ENCODE assay signal across 22 cellular contexts in the genomic region with DNA sequence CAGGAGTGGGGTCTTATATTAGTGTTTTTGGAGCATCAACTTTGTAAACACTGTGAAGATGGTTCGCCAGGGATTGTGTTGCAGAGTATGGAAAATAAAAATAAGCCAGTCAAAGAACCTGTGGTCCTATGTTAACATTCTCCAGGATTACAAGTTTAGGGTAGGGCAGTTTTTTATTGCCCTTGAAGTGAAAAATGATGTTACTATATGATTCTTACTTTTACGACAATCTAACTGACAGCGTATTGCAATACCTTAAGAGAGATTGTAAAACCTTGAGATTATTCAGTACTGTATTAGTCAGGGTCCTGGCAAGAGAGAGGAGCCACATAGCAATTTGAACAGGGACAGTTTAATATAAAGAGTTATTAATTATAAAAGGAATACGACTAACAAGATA.
A peak's percentile ranks its signal among the peaks of the same experiment; 100 is the strongest.
DNase-seq lines count a peak whose midpoint lies in the region; ATAC-seq and TF ChIP-seq lines count a peak whose summit lies in the region.
"Had no signal": no experiment of that assay in that cellular context is flagged by ENCODE, and none has a peak within 500 bp of the region (broad histone marks: within the 10 kb centered on the region; RNA-seq: fewer than 3 reads in every experiment).

No MANE protein-coding gene starts in this region.

- peak overlapping the region; percentile 73; the same call in 1 of the 2 replicates for H3K27ac ChIP-seq in Panc1 (ENCODE audit: low read length)
- no peak overlapping the region for H3K27ac ChIP-seq in caudate nucleus (ENCODE audit: low read depth, low read length)
- H3K27ac ChIP-seq: A549 had no signal

- no peaks in the 10 kb centered on the region for H3K36me3 ChIP-seq in Panc1 (ENCODE audit: control insufficient read depth, insufficient read depth, low read length)

- no peak for ATAC-seq in Panc1
- peak; percentile 50 for ATAC-seq in left colon
- ATAC-seq: A549, GM12878, GM23338, HCT116 had no signal

- in situ Hi-C loops in Panc1 (cut with HindIII; ENCODE audit: low pct_unique_long_range_greater_than_20kb, low sequenced_read_pairs), result no loop called here

- peaks cover 34% of the 10 kb centered on the region for H3K4me1 Mint-ChIP-seq in nephron
- H3K4me1 Mint-ChIP-seq: CD4-positive, alpha-beta memory T cell had no signal

- no peaks in the 10 kb centered on the region for H3K27me3 ChIP-seq in Panc1 (ENCODE audit: control insufficient read depth, insufficient read depth, low read length)

- DNase-seq in HEK293T (ENCODE audit: extremely low spot score) (no peak), Panc1 (ENCODE audit: low read depth, low spot score) (no peak), left colon (no peak), EL (no peak), AG08396 (ENCODE audit: low spot score) (no peak), ureter (ENCODE audit: low spot score) (no peak), caudate nucleus (lab: John Stamatoyannopoulos, UW) (no peak)
- DNase-seq: 8988T; ACHN; C1 segment of cervical spinal cord; Calu3; CD4-positive, alpha-beta memory T cell; COR-L47; DMS153; DND-41; GDM1; H9 had no signal

- BruUV-seq in Panc1 (replicated peaks; lab: Mats Ljungman, UMichigan), result no TSS peak

- POLR2A ChIA-PET in HEK293T (lab: Yijun Ruan, JAX), result interaction anchor here (1.2 kb wide), 1 partner anchor 143 kb away, joined by 4 read pairs; no protein-coding TSS in a partner anchor
- POLR2A ChIA-PET in Panc1 (lab: Charles Lee), result no interaction called here

- intact Hi-C loops in Panc1 (cut with micrococcal nuclease; ENCODE audit: unreplicated experiment), result no loop called here
- intact Hi-C loops in left colon (cut with DNase I, micrococcal nuclease), result no loop called here

- H3K36me3 Mint-ChIP-seq in nephron (ENCODE audit: low read depth), result no peaks in the 10 kb centered on the region
- H3K36me3 Mint-ChIP-seq: CD4-positive, alpha-beta memory T cell had no signal

- H3K4me1 ChIP-seq in Panc1 (ENCODE audit: control insufficient read depth, insufficient read depth, low read length), result peaks cover 19% of the 10 kb centered on the region

- no peaks in the 10 kb centered on the region for H3K9me3 ChIP-seq in Panc1 (ENCODE audit: control insufficient read depth, insufficient read depth, low read depth, low read length)
- H3K9me3 ChIP-seq: A549 had no signal

- peaks cover 4% of the 10 kb centered on the region for H3K27me3 Mint-ChIP-seq in nephron (ENCODE audit: low read depth)
- H3K27me3 Mint-ChIP-seq: CD4-positive, alpha-beta memory T cell had no signal

- no peaks in the 10 kb centered on the region for H3K9me3 Mint-ChIP-seq in nephron

- CTCF ChIA-PET in HEK293T (lab: Yijun Ruan, JAX) (no interaction called here), Panc1 (lab: Charles Lee) (no interaction called here)

- no peak overlapping the region for H3K4me3 Mint-ChIP-seq in nephron
- H3K4me3 Mint-ChIP-seq: CD4-positive, alpha-beta memory T cell; GM23338; H9 had no signal

- peak overlapping the region in 2 of 3 experiments; percentile 13 to 58 for H3K27ac Mint-ChIP-seq in nephron
- H3K27ac Mint-ChIP-seq: GM23338 had no signal

- no peak overlapping the region for H3K4me3 ChIP-seq in Panc1 (ENCODE audit: low read depth in 2 of 2, low read length in 2 of 2)
- H3K4me3 ChIP-seq: A549, GM12878, GM23338 had no signal

- TF ChIP-seq CTCF in Panc1 (IDR thresholded peaks at IDR 0.05) (no peak), nephron (IDR thresholded peaks at IDR 0.05; ENCODE audit: unreplicated experiment in 3 of 3) (no peak)

TF ChIP-seq in HEK293T, 16 proteins besides CTCF, POLR2A, EP300 and RAD21:
- TF ChIP-seq ZNF384 (IDR thresholded peaks at IDR 0.05) (no peak), FOXK2 (IDR thresholded peaks at IDR 0.05) (no peak), SUZ12 (IDR thresholded peaks at IDR 0.05) (no peak)
- TF ChIP-seq, protein P1, sequence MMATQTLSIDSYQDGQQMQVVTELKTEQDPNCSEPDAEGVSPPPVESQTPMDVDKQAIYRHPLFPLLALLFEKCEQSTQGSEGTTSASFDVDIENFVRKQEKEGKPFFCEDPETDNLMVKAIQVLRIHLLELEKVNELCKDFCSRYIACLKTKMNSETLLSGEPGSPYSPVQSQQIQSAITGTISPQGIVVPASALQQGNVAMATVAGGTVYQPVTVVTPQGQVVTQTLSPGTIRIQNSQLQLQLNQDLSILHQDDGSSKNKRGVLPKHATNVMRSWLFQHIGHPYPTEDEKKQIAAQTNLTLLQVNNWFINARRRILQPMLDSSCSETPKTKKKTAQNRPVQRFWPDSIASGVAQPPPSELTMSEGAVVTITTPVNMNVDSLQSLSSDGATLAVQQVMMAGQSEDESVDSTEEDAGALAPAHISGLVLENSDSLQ (IDR thresholded peaks at IDR 0.05), result peak; percentile 45; the same call in 1 of the 2 replicates
TF ChIP-seq in HEK293T: peak in this region for 1.
